In genomic region chr9:105114956-105115728, GRCh38 we compare ENCODE assay signal across 8 cellular contexts.
DNase-seq lines count a peak whose midpoint lies in the region; ATAC-seq and TF ChIP-seq lines count a peak whose summit lies in the region.

No MANE protein-coding gene starts in this region.

- H3K9me3 Mint-ChIP-seq in CD14-positive monocyte (no peaks in the 10 kb centered on the region), immature natural killer cell (no peaks in the 10 kb centered on the region)

- intact Hi-C loops in CD14-positive monocyte (cut with micrococcal nuclease), result loop anchor here in 1 of 2 donors (5.0 kb wide), 1 partner anchor 48 kb away; no protein-coding TSS in a partner anchor

- no peaks in the 10 kb centered on the region for H3K27me3 ChIP-seq in WERI-Rb-1 (ENCODE audit: insufficient read depth, low read depth, severe bottlenecking)

- H3K36me3 Mint-ChIP-seq in CD14-positive monocyte (no peaks in the 10 kb centered on the region), immature natural killer cell (peaks cover 0 to 2% (median 0%) of the 10 kb centered on the region in 3 donors)

- H3K4me1 Mint-ChIP-seq in CD14-positive monocyte, result peaks cover 30% of the 10 kb centered on the region
- peaks cover 26 to 28% of the 10 kb centered on the region in 2 donors for H3K4me1 Mint-ChIP-seq in immature natural killer cell

- H3K4me3 ChIP-seq in WERI-Rb-1 (ENCODE audit: low read depth, low read length), result no peak overlapping the region

- H3K36me3 ChIP-seq in WERI-Rb-1, result no peaks in the 10 kb centered on the region

- ATAC-seq in GM19372 (IDR thresholded peaks at IDR 0.05; ENCODE audit: low read depth, unreplicated experiment) (peak; percentile 74), HG03460 (IDR thresholded peaks at IDR 0.05; ENCODE audit: unreplicated experiment) (peak; percentile 77), SK-N-SH treated with all-trans-retinoic acid at 6 μM for 48 hours (no peak)

- DNase-seq in CD14-positive monocyte (ENCODE audit: low spot score), result peak; percentile 95
- peak; percentile 30 for DNase-seq in WERI-Rb-1
- peak; percentile 38 to 55 (median 54) for DNase-seq in immature natural killer cell
- DNase-seq in HK-2 (ENCODE audit: unreplicated experiment), result no peak
- no peak for DNase-seq in NK-92 treated with Interleukin-12 subunit alpha and Interleukin-12 subunit beta, amount 100 ng/mL, for 24 hours (lab: John Stamatoyannopoulos, UW)

- no peaks in the 10 kb centered on the region for H3K9me3 ChIP-seq in WERI-Rb-1 (ENCODE audit: severe bottlenecking)

- H3K27me3 Mint-ChIP-seq in CD14-positive monocyte (ENCODE audit: low read depth in 3 of 3) (peaks cover 0 to 3% (median 2%) of the 10 kb centered on the region in 3 donors), immature natural killer cell (ENCODE audit: low read depth in 3 of 3) (peaks cover 2 to 11% (median 4%) of the 10 kb centered on the region in 3 donors)

- TF ChIP-seq CTCF in CD14-positive monocyte (IDR thresholded peaks at IDR 0.05) (no peak), WERI-Rb-1 (IDR thresholded peaks at IDR 0.05; ENCODE audit: low read depth, low read length) (no peak)

- peak overlapping the region; percentile 35; the same call in 1 of the 2 replicates for H3K27ac ChIP-seq in WERI-Rb-1

- peak overlapping the region; percentile 20 to 53 for H3K4me3 Mint-ChIP-seq in CD14-positive monocyte
- H3K4me3 Mint-ChIP-seq in immature natural killer cell, result peak overlapping the region; percentile 19 to 78 (median 71)

- H3K27ac Mint-ChIP-seq in CD14-positive monocyte (peak overlapping the region; percentile 77 to 94 (median 91)), immature natural killer cell (peak overlapping the region in 4 of 6 donors; percentile 3 to 73 (median 25))

TF ChIP-seq in SK-N-SH treated with all-trans-retinoic acid at 6 μM for 48 hours, 23 proteins besides CTCF, POLR2A, EP300 and RAD21:
- no peak for TF ChIP-seq ESRRG (CRISPR knock-in tag; IDR thresholded peaks at IDR 0.05)
- no peak for TF ChIP-seq TOX (CRISPR knock-in tag; IDR thresholded peaks at IDR 0.05; ENCODE audit: borderline replicate concordance)
- TF ChIP-seq ZNF70 (CRISPR knock-in tag; IDR thresholded peaks at IDR 0.05), result no peak
- no peak for TF ChIP-seq GLIS3 (CRISPR knock-in tag; IDR thresholded peaks at IDR 0.05)
- TF ChIP-seq CSDC2 (CRISPR knock-in tag; IDR thresholded peaks at IDR 0.05), result no peak
- TF ChIP-seq, protein P1, sequence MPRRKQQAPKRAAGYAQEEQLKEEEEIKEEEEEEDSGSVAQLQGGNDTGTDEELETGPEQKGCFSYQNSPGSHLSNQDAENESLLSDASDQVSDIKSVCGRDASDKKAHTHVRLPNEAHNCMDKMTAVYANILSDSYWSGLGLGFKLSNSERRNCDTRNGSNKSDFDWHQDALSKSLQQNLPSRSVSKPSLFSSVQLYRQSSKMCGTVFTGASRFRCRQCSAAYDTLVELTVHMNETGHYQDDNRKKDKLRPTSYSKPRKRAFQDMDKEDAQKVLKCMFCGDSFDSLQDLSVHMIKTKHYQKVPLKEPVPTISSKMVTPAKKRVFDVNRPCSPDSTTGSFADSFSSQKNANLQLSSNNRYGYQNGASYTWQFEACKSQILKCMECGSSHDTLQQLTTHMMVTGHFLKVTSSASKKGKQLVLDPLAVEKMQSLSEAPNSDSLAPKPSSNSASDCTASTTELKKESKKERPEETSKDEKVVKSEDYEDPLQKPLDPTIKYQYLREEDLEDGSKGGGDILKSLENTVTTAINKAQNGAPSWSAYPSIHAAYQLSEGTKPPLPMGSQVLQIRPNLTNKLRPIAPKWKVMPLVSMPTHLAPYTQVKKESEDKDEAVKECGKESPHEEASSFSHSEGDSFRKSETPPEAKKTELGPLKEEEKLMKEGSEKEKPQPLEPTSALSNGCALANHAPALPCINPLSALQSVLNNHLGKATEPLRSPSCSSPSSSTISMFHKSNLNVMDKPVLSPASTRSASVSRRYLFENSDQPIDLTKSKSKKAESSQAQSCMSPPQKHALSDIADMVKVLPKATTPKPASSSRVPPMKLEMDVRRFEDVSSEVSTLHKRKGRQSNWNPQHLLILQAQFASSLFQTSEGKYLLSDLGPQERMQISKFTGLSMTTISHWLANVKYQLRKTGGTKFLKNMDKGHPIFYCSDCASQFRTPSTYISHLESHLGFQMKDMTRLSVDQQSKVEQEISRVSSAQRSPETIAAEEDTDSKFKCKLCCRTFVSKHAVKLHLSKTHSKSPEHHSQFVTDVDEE (CRISPR knock-in tag; IDR thresholded peaks at IDR 0.05), result no peak
- TF ChIP-seq BACH2 (CRISPR knock-in tag; IDR thresholded peaks at IDR 0.05; ENCODE audit: borderline replicate concordance), result no peak
- no peak for TF ChIP-seq PATZ1 (CRISPR knock-in tag; IDR thresholded peaks at IDR 0.05; ENCODE audit: borderline replicate concordance)
- TF ChIP-seq PPARA (CRISPR knock-in tag; IDR thresholded peaks at IDR 0.05; ENCODE audit: borderline replicate concordance), result no peak
- no peak for TF ChIP-seq CSRNP3 (CRISPR knock-in tag; IDR thresholded peaks at IDR 0.05)
- TF ChIP-seq ZFP30 (CRISPR knock-in tag; IDR thresholded peaks at IDR 0.05), result no peak
- TF ChIP-seq ZFP3 (CRISPR knock-in tag; IDR thresholded peaks at IDR 0.05), result no peak
- no peak for TF ChIP-seq POU6F1 (CRISPR knock-in tag; IDR thresholded peaks at IDR 0.05; ENCODE audit: borderline replicate concordance, low read depth)
- TF ChIP-seq RARB (CRISPR knock-in tag; IDR thresholded peaks at IDR 0.05), result no peak
- no peak for TF ChIP-seq ZNF565 (CRISPR knock-in tag; conservative IDR thresholded peaks at IDR 0.05; ENCODE audit: low read depth)
- TF ChIP-seq OSR1 (CRISPR knock-in tag; IDR thresholded peaks at IDR 0.05), result no peak
- no peak for TF ChIP-seq SNAI2 (CRISPR knock-in tag; IDR thresholded peaks at IDR 0.05)
- TF ChIP-seq TCF4 (CRISPR knock-in tag; IDR thresholded peaks at IDR 0.05; ENCODE audit: borderline replicate concordance), result no peak
- TF ChIP-seq ZC3H10 (CRISPR knock-in tag; IDR thresholded peaks at IDR 0.05), result no peak
- no peak for TF ChIP-seq ARNTL (CRISPR knock-in tag; IDR thresholded peaks at IDR 0.05; ENCODE audit: borderline replicate concordance, low read depth)
TF ChIP-seq in SK-N-SH treated with all-trans-retinoic acid at 6 μM for 48 hours: peak in this region for 0.

Comparison
In these comparisons a context has a peak if more than half of its experiments do, and no peak if none do; other contexts are left out.
1. DNase-seq: peak in CD14-positive monocyte (single experiment), WERI-Rb-1 (single experiment) and immature natural killer cell (3 of 3); none in HK-2 (single experiment) and NK-92 treated with Interleukin-12 subunit alpha and Interleukin-12 subunit beta, amount 100 ng/mL, for 24 hours (single experiment).